Comparison of ENCODE assay signal across 9 cellular contexts in genomic region chr1:174005032-174005431, GRCh38.
DNase-seq lines count a peak whose midpoint lies in the region; ATAC-seq and TF ChIP-seq lines count a peak whose summit lies in the region.
"Had no signal": no experiment of that assay in that cellular context is flagged by ENCODE, and none has a peak within 500 bp of the region (broad histone marks: within the 10 kb centered on the region; RNA-seq: fewer than 3 reads in every experiment).

No MANE protein-coding gene starts in this region.

- peak; percentile 94 for ATAC-seq in GM21381 (IDR thresholded peaks at IDR 0.05; ENCODE audit: unreplicated experiment)
- peak; percentile 86 for ATAC-seq in HG03558 (IDR thresholded peaks at IDR 0.05; ENCODE audit: extremely low read depth, unreplicated experiment)
- no peak for ATAC-seq in activated CD4-positive, CD25-positive, alpha-beta regulatory T cell treated with anti-CD3 and anti-CD28 coated beads, Interleukin-2, amount 50 U/mL, for 24 hours
- ATAC-seq: activated naive CD4-positive, alpha-beta T cell treated with anti-CD3 and anti-CD28 coated beads, Interleukin-2, amount 50 U/mL, for 72 hours had no signal

- no peak for TF ChIP-seq CTCF in fibroblast of mammary gland (conservative IDR thresholded peaks at IDR 0.05; ENCODE audit: control insufficient read depth, insufficient read depth, low read depth, low read length)

- H3K4me3 ChIP-seq in fibroblast of mammary gland (ENCODE audit: control insufficient read depth, low read depth, low read length) = no peak overlapping the region

- DNase-seq in EL = peak; percentile 29
- peak; percentile 76 for DNase-seq in fibroblast of mammary gland (ENCODE audit: low read depth)
- no peak for DNase-seq in DMS53 treated with DMSO at 0.1 percent for 48 hours (lab: John Stamatoyannopoulos, UW; ENCODE audit: unreplicated experiment)
- DNase-seq in stimulated activated naive CD4-positive, alpha-beta T cell treated with Interleukin-2 at 50 U/mL for 16 hours (lab: John Stamatoyannopoulos, UW) = no peak
- DNase-seq in HUDEP-2 (lab: John Stamatoyannopoulos, UW; ENCODE audit: unreplicated experiment in 76 of 76) = no peak

Comparison
In these comparisons a context has a peak if more than half of its experiments do, and no peak if none do; other contexts are left out.
1. DNase-seq: peak in EL (single experiment) and fibroblast of mammary gland (single experiment); none in DMS53 treated with DMSO at 0.1 percent for 48 hours (single experiment), stimulated activated naive CD4-positive, alpha-beta T cell treated with Interleukin-2 at 50 U/mL for 16 hours (single experiment) and HUDEP-2 (0 of 76).
2. ATAC-seq: peak in GM21381 (single experiment) and HG03558 (single experiment); none in activated CD4-positive, CD25-positive, alpha-beta regulatory T cell treated with anti-CD3 and anti-CD28 coated beads, Interleukin-2, amount 50 U/mL, for 24 hours (0 of 2).